Comparison of ENCODE assay signal across 24 cellular contexts in genomic region chr2:48318118-48318517, GRCh38. TPM values are rescaled to one million over a fixed set of nuclear protein-coding genes. Genes with fewer than 3 reads are reported as not detected.
A peak's percentile ranks its signal among the peaks of the same experiment; 100 is the strongest.
DNase-seq lines count a peak whose midpoint lies in the region; ATAC-seq, FAIRE-seq and TF ChIP-seq lines count a peak whose summit lies in the region.
"Had no signal": no experiment of that assay in that cellular context is flagged by ENCODE, and none has a peak within 500 bp of the region (broad histone marks: within the 10 kb centered on the region; RNA-seq: fewer than 3 reads in every experiment).

No MANE protein-coding gene starts in this region.

- H3K4me1 ChIP-seq in GM12878 (ENCODE audit: control insufficient read depth, insufficient read depth, low read length), result peaks cover 7% of the 10 kb centered on the region

- RAD21 ChIA-PET in GM12878 (lab: Charles Lee; ENCODE audit: unreplicated experiment), result interaction anchor here (0.7 to 1.0 kb wide), 2 partner anchors 205 to 1014 kb away, joined by 3 to 7 read pairs; no protein-coding TSS in a partner anchor

- BruUV-seq in GM12878 (replicated peaks; lab: Mats Ljungman, UMichigan), result no TSS peak

- TF ChIP-seq EP300 in GM12878 (IDR thresholded peaks at IDR 0.05; ENCODE audit: borderline replicate concordance in 1 of 2, control insufficient read depth in 1 of 2, low read depth in 2 of 2, low read length in 2 of 2), result no peak

- POLR2A ChIA-PET in GM12878 (lab: Charles Lee), result no interaction called here

- H3K4me2 ChIP-seq in GM12878 (ENCODE audit: control insufficient read depth, insufficient read depth), result peak overlapping the region; percentile 69
- H3K4me2 ChIP-seq: smooth muscle cell had no signal

- H3K27ac Mint-ChIP-seq in activated T-cell treated with anti-CD3 and anti-CD28 coated beads, Interleukin-2, amount 50 U/mL, for 24 hours, result peak overlapping the region; percentile 35
- peak overlapping the region; percentile 84 for H3K27ac Mint-ChIP-seq in stimulated activated memory B cell treated with anti-CD40 and anti-IgM and Interleukin-4, amounts not matched to agents 10 μg/mL and 1 μg/mL and 100 μg/mL, for 72 hours
- H3K27ac Mint-ChIP-seq: activated naive CD4-positive, alpha-beta T cell treated with anti-CD3 and anti-CD28 coated beads, Interleukin-2, amount 10 ng/mL, durations not matched to agents 7 days and 5 days; progenitor cell of endocrine pancreas had no signal

- H3K27me3 Mint-ChIP-seq in activated T-cell treated with anti-CD3 and anti-CD28 coated beads, Interleukin-2, amount 50 U/mL, for 24 hours, result no peaks in the 10 kb centered on the region
- no peaks in the 10 kb centered on the region for H3K27me3 Mint-ChIP-seq in stimulated activated memory B cell treated with anti-CD40 and anti-IgM and Interleukin-4, amounts not matched to agents 10 μg/mL and 1 μg/mL and 100 μg/mL, for 72 hours
- H3K27me3 Mint-ChIP-seq: activated naive CD4-positive, alpha-beta T cell treated with anti-CD3 and anti-CD28 coated beads, Interleukin-2, amount 10 ng/mL, durations not matched to agents 7 days and 5 days; progenitor cell of endocrine pancreas had no signal

- TF ChIP-seq RAD21 in GM12878 (IDR thresholded peaks at IDR 0.05; ENCODE audit: insufficient read depth, low read depth, low read length), result no peak

- SMC1A ChIA-PET in GM12878 (lab: Charles Lee; ENCODE audit: uncharacterized antibody, unreplicated experiment), result interaction anchor here (1.3 to 1.4 kb wide), 2 partner anchors 102 to 202 kb away, joined by 3 to 4 read pairs; no protein-coding TSS in a partner anchor

- in situ Hi-C loops in GM12878 (cut with MboI), result no loop called here

- TF ChIP-seq POLR2A in NB4 (IDR thresholded peaks at IDR 0.05; ENCODE audit: extremely low read depth, insufficient read length) (no peak), GM12878 (IDR thresholded peaks at IDR 0.05; ENCODE audit: low read depth, low read length) (no peak)

- no peaks in the 10 kb centered on the region for H3K27me3 ChIP-seq in GM12878 (replicated peaks in 1 of 2; ENCODE audit: control insufficient read depth in 2 of 2, insufficient read depth in 2 of 2, low read length in 1 of 2)
- H3K27me3 ChIP-seq: brain microvascular endothelial cell, stomach, uterus had no signal

- H3K9me3 Mint-ChIP-seq in activated T-cell treated with anti-CD3 and anti-CD28 coated beads, Interleukin-2, amount 50 U/mL, for 24 hours, result peaks cover under 1% of the 10 kb centered on the region
- H3K9me3 Mint-ChIP-seq in stimulated activated memory B cell treated with anti-CD40 and anti-IgM and Interleukin-4, amounts not matched to agents 10 μg/mL and 1 μg/mL and 100 μg/mL, for 72 hours, result no peaks in the 10 kb centered on the region
- H3K9me3 Mint-ChIP-seq: activated naive CD4-positive, alpha-beta T cell treated with anti-CD3 and anti-CD28 coated beads, Interleukin-2, amount 10 ng/mL, durations not matched to agents 7 days and 5 days had no signal

- DNase-seq in activated T-cell treated with anti-CD3 and anti-CD28 coated beads, Interleukin-2, amount 50 U/mL, for 24 hours, result no peak
- DNase-seq in activated T-cell treated with anti-CD3 and anti-CD28 coated beads, Interleukin-2, amount 50 U/mL, for 1 hour, result no peak
- DNase-seq in NB4 (ENCODE audit: low read depth), result no peak
- DNase-seq in GM12878 (ENCODE audit: low read depth, low spot score), result no peak
- DNase-seq in NCI-H446 (lab: John Stamatoyannopoulos, UW), result no peak
- no peak for DNase-seq in NCI-H82 (lab: John Stamatoyannopoulos, UW)
- DNase-seq: ACHN; activated naive CD4-positive, alpha-beta T cell treated with anti-CD3 and anti-CD28 coated beads, Interleukin-2, amount 10 ng/mL, durations not matched to agents 7 days and 5 days; brain microvascular endothelial cell; COR-L47; dermis blood vessel endothelial cell; GDM1; lower lobe of right lung; NCI-H187 treated with DMSO at 0.1 percent for 48 hours; NCI-H510A; stomach; uterus had no signal

- FAIRE-seq in GM12878 (lab: Jason Lieb, UNC), result peak; percentile 41
- FAIRE-seq: GM12892, H54 had no signal

- H3K36me3 ChIP-seq in GM12878 (ENCODE audit: control insufficient read depth in 2 of 2, insufficient read depth in 2 of 2, low read length in 1 of 2), result no peaks in the 10 kb centered on the region
- H3K36me3 ChIP-seq: brain microvascular endothelial cell, lower lobe of right lung, stomach, uterus had no signal

- H4K20me1 ChIP-seq in GM12878 (ENCODE audit: control insufficient read depth, insufficient read depth), result no peaks in the 10 kb centered on the region

- intact Hi-C loops in GM12878 (cut with micrococcal nuclease; ENCODE audit: unreplicated experiment), result no loop called here

- peaks cover 86% of the 10 kb centered on the region for H3K79me2 ChIP-seq in GM12878 (ENCODE audit: control insufficient read depth, insufficient read depth, low read length)

- WGBS in GM12878 (ENCODE audit: insufficient coverage, insufficient replicate concordance, low lambda C conversion rate, missing lambda C conversion rate), result 100% methylated on average over 3 of the region's 3 CpGs

- CTCF ChIA-PET in GM12878 (lab: Yijun Ruan, JAX), result no interaction called here

- H2AFZ ChIP-seq in GM12878 (ENCODE audit: control insufficient read depth, low read depth, low read length), result no peak overlapping the region

- TF ChIP-seq CTCF in NB4 (IDR thresholded peaks at IDR 0.05; ENCODE audit: low read depth, low read length) (no peak), GM12878 (IDR thresholded peaks at IDR 0.05 in 2 of 3, conservative IDR thresholded peaks at IDR 0.05 in 1 of 3; ENCODE audit: control insufficient read depth in 2 of 3, extremely low read depth in 1 of 3, insufficient read depth in 1 of 3, low read depth in 3 of 3, low read length in 3 of 3) (no peak)

- no peak for ATAC-seq in GM12878
- no peak for ATAC-seq in stimulated activated memory B cell treated with anti-CD40 and anti-IgM and Interleukin-4, amounts not matched to agents 10 μg/mL and 1 μg/mL and 100 μg/mL, for 72 hours
- no peak for ATAC-seq in GM18868 (IDR thresholded peaks at IDR 0.05; ENCODE audit: unreplicated experiment)
- ATAC-seq: esophagus mucosa, lower lobe of right lung had no signal

- H3K4me3 ChIP-seq in NB4 (ENCODE audit: low read depth, low read length) (peak overlapping the region; percentile 21), GM12878 (peak overlapping the region; percentile 43; the same call in 1 of the 2 replicates)
- H3K4me3 ChIP-seq: lower lobe of right lung, smooth muscle cell, stomach, uterus had no signal

- H3K27ac ChIP-seq in GM12878 (ENCODE audit: control insufficient read depth, insufficient read depth), result no peak overlapping the region; the same call in 1 of the 2 replicates
- H3K27ac ChIP-seq: brain microvascular endothelial cell, lower lobe of right lung, stomach, uterus had no signal

- H3K4me1 Mint-ChIP-seq in activated T-cell treated with anti-CD3 and anti-CD28 coated beads, Interleukin-2, amount 50 U/mL, for 24 hours (ENCODE audit: low read depth), result peaks cover 43% of the 10 kb centered on the region
- H3K4me1 Mint-ChIP-seq in stimulated activated memory B cell treated with anti-CD40 and anti-IgM and Interleukin-4, amounts not matched to agents 10 μg/mL and 1 μg/mL and 100 μg/mL, for 72 hours, result peaks cover 58% of the 10 kb centered on the region

- H3K36me3 Mint-ChIP-seq in activated T-cell treated with anti-CD3 and anti-CD28 coated beads, Interleukin-2, amount 50 U/mL, for 24 hours (ENCODE audit: low read depth), result peaks cover 30% of the 10 kb centered on the region
- H3K36me3 Mint-ChIP-seq in stimulated activated memory B cell treated with anti-CD40 and anti-IgM and Interleukin-4, amounts not matched to agents 10 μg/mL and 1 μg/mL and 100 μg/mL, for 72 hours, result peaks cover 17% of the 10 kb centered on the region

- no peaks in the 10 kb centered on the region; the same call in 1 of the 3 replicates for H3K9me3 ChIP-seq in GM12878 (replicated peaks; ENCODE audit: control insufficient read depth, insufficient read depth, low read length)
- H3K9me3 ChIP-seq: lower lobe of right lung, stomach, uterus had no signal

- no peak overlapping the region for H3K9ac ChIP-seq in GM12878 (ENCODE audit: control insufficient read depth, insufficient read depth, low read length)

- peak overlapping the region; percentile 29 for H3K4me3 Mint-ChIP-seq in activated T-cell treated with anti-CD3 and anti-CD28 coated beads, Interleukin-2, amount 50 U/mL, for 24 hours
- peak overlapping the region; percentile 61 for H3K4me3 Mint-ChIP-seq in stimulated activated memory B cell treated with anti-CD40 and anti-IgM and Interleukin-4, amounts not matched to agents 10 μg/mL and 1 μg/mL and 100 μg/mL, for 72 hours
- H3K4me3 Mint-ChIP-seq: activated naive CD4-positive, alpha-beta T cell treated with anti-CD3 and anti-CD28 coated beads, Interleukin-2, amount 10 ng/mL, durations not matched to agents 7 days and 5 days had no signal

TF ChIP-seq in GM12878, 131 proteins besides CTCF, POLR2A, EP300 and RAD21 (continues in another document):
- TF ChIP-seq CBX5 (IDR thresholded peaks at IDR 0.05; ENCODE audit: low read depth), result no peak
- TF ChIP-seq PAX8 (IDR thresholded peaks at IDR 0.05), result no peak
- no peak for TF ChIP-seq POLR2AphosphoS2 (IDR thresholded peaks at IDR 0.05; ENCODE audit: low read depth, low read length)

RNA-seq across cellular contexts. Expression of gene FOXN2, which starts 3.6 kb away (rescaled TPM):
- total RNA-seq in GM12878 (2013; cell fraction: nucleolus; rRNA removed), result 46.2 and 53.4 TPM in 2 replicates
- total RNA-seq in GM12878 (2014; rRNA removed) (32.5 and 36.6 TPM in 2 replicates), GM12878 (2014; rRNA removed; fragmentation: Illumina TruSeq; extraction: Trizol) (34.4 and 34.7 TPM in 2 replicates), GM12878 (2021) (26.6 and 29.9 TPM in 2 replicates)
- polyA plus RNA-seq in GM12878 (2011; ENCODE audit: low read depth), result 4.8 TPM
- polyA plus RNA-seq in GM12878 (2011; rRNA removed) (28.7 and 36.0 TPM in 2 replicates), GM12878 (2014; fragmentation: Illumina TruSeq; extraction: Trizol) (26.5 and 27.0 TPM in 2 replicates), GM12878 (2014; fragmentation: Nextera tagmentation; extraction: Ambion mirVana) (10 to 100 TPM in 1 of 2 experiments, 1 to 10 TPM in 1; 10.0 to 27.4 TPM), GM12878 (2014; rRNA removed) (10.8 and 12.7 TPM in 2 replicates), GM12878 (2016; fragmentation: Nextera tagmentation; extraction: Ambion mirVana) (10 to 100 TPM; 29.7 to 30.4 TPM)
- 13.0 and 15.2 TPM in 2 replicates for polyA plus RNA-seq in GM12878 (2011; cell fraction: cytosol; rRNA removed)
- polyA plus RNA-seq in GM12878 (2011; cell fraction: nucleus; rRNA removed), result 13.7 and 14.3 TPM in 2 replicates
- polyA plus RNA-seq in GM12878 (2012), result 6.2 and 9.2 TPM in 2 replicates
- 37.4 and 53.0 TPM in 2 replicates for polyA minus RNA-seq in GM12878 (2011; rRNA and poly(A)+ RNA removed)
- polyA minus RNA-seq in GM12878 (2011; cell fraction: cytosol; rRNA and poly(A)+ RNA removed), result 15.3 and 19.9 TPM in 2 replicates
- 19.0 and 30.0 TPM in 2 replicates for polyA minus RNA-seq in GM12878 (2011; cell fraction: nucleus; rRNA and poly(A)+ RNA removed)
